Comparison of ENCODE assay signal across 8 cellular contexts in the genomic region with DNA sequence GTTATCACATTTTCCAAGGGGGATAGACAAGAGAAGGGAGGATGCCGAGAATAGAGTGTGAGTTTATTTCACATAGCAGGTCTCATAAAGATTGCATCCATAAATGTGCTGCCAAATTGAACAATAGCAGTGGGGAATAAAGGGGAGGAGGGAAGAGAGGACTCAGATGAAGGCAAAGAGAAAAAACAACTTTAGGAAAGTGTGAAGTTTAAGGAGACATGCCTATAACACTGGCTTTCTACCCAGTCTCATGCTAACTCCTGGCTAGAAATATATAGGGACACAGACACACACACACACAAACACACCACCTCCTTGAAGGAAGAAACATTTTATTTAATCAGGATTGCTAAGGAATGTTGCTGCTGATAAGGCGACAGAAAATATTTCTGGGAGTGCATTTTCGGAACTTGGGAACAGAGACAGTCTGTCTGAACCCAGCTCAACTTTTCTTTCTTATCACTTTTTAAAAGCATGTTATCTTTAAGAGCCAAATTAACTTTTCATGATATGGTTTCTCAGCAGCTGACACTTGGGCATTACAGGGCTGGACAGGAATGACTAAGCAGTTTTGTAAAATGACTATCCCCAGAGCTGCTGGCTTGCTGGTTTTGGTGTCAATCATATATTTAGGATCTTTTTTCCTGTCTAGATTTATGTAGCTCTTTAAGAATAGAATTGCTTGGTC.
DNase-seq lines count a peak whose midpoint lies in the region; ATAC-seq and TF ChIP-seq lines count a peak whose summit lies in the region.

No MANE protein-coding gene starts in this region.

- intact Hi-C loops in left colon (cut with DNase I, micrococcal nuclease) = no loop called here

- no peaks in the 10 kb centered on the region for H3K27me3 ChIP-seq in lung (ENCODE audit: control insufficient read depth, insufficient read depth)

- 28 to 61% methylated on average over 3 of the region's 3 CpGs for WGBS in lung, 2 donors

- no peaks in the 10 kb centered on the region for H3K36me3 ChIP-seq in lung (ENCODE audit: control insufficient read depth in 2 of 2, insufficient read depth in 2 of 2, low read length in 2 of 2)

- H3K9me3 ChIP-seq in lung (ENCODE audit: control insufficient read depth in 2 of 2, insufficient read depth in 1 of 2, low read length in 1 of 2) = no peaks in the 10 kb centered on the region

- peaks cover 1 to 7% of the 10 kb centered on the region in 2 donors for H3K4me1 ChIP-seq in lung (ENCODE audit: control insufficient read depth in 2 of 2, insufficient read depth in 2 of 2, low read length in 2 of 2)

- H3K27ac ChIP-seq in VCaP = peak overlapping the region; percentile 6; the same call in 1 of the 2 replicates
- peak overlapping the region in 1 of 2 donors; percentile 78 for H3K27ac ChIP-seq in lung (ENCODE audit: low read depth in 1 of 2, low read length in 1 of 2)

- no peak overlapping the region for H3K4me3 ChIP-seq in lung

- DNase-seq in lung (ENCODE audit: low spot score) = no peak
- no peak for DNase-seq in nucleus accumbens (lab: John Stamatoyannopoulos, UW)
- no peak for DNase-seq in left colon
- DNase-seq in NCI-H2227 treated with DMSO at 0.1 percent for 48 hours (lab: John Stamatoyannopoulos, UW) = no peak
- DNase-seq in GM20000 (ENCODE audit: low spot score) = no peak

- ATAC-seq in GM18861 (IDR thresholded peaks at IDR 0.05; ENCODE audit: unreplicated experiment) (peak; percentile 52), HG03039 (IDR thresholded peaks at IDR 0.05; ENCODE audit: unreplicated experiment) (peak; percentile 62), lung (ENCODE audit: insufficient read depth, low FRiP score) (peak; percentile 75), left colon (no peak)

- TF ChIP-seq CTCF in VCaP (conservative IDR thresholded peaks at IDR 0.05) (no peak), lung (IDR thresholded peaks at IDR 0.05; ENCODE audit: control extremely low read depth, extremely low read depth) (no peak), GM20000 (IDR thresholded peaks at IDR 0.05; ENCODE audit: extremely low read depth, missing control alignments) (no peak)
